Comparison of ENCODE assay signal across 22 cellular contexts in genomic region chr6:83613378-83613777, GRCh38.
"Had no signal": no experiment of that assay in that cellular context is flagged by ENCODE, and none has a peak within 500 bp of the region (broad histone marks: within the 10 kb centered on the region; RNA-seq: fewer than 3 reads in every experiment).

No MANE protein-coding gene starts in this region.

- ATAC-seq: gastroesophageal sphincter; heart left ventricle; left lung; naive thymus-derived CD4-positive, alpha-beta T cell; right cardiac atrium; stimulated activated memory B cell treated with anti-CD40 and anti-IgM and Interleukin-4, amounts not matched to agents 10 μg/mL and 1 μg/mL and 100 μg/mL, for 72 hours; stimulated activated naive CD8-positive, alpha-beta T cell treated with anti-CD3 and anti-CD28 coated beads, Interleukin-15, Interleukin-2, amounts not matched to agents 100 U/mL and 50 U/mL, for 24 hours had no signal

- DNase-seq: cortex of kidney; effector CD4-positive, alpha-beta T cell; foreskin fibroblast; heart left ventricle; kidney; mesendoderm; midbrain; naive thymus-derived CD4-positive, alpha-beta T cell; right cardiac atrium; sigmoid colon; spleen; stimulated activated CD4-positive, alpha-beta T cell treated with anti-CD3 and anti-CD28 coated beads, Interleukin-4, amount 100 ng/mL, for 4 hours; stimulated activated naive CD8-positive, alpha-beta T cell treated with anti-CD3 and anti-CD28 coated beads, Interleukin-15, Interleukin-2, amounts not matched to agents 100 U/mL and 50 U/mL, for 24 hours; substantia nigra; testis; tibial artery had no signal

- H3K4me3 ChIP-seq: gastroesophageal sphincter, heart left ventricle, hepatocyte, left lung, neural progenitor cell, prostate gland, sigmoid colon, spleen, testis, tibial artery had no signal

- H3K27me3 ChIP-seq: gastroesophageal sphincter, heart left ventricle, hepatocyte, left lung, neural progenitor cell, sigmoid colon, spleen, testis, tibial artery had no signal

- H3K27ac ChIP-seq: gastroesophageal sphincter, heart left ventricle, hepatocyte, left lung, neural progenitor cell, prostate gland, sigmoid colon, spleen, testis, tibial artery had no signal
